Comparison of ENCODE assay signal across 11 cellular contexts in genomic region chr2:218992703-218993344, GRCh38. TPM values are rescaled to one million over a fixed set of nuclear protein-coding genes. Genes with fewer than 3 reads are reported as not detected.
A peak's percentile ranks its signal among the peaks of the same experiment; 100 is the strongest.
DNase-seq lines count a peak whose midpoint lies in the region; ATAC-seq, FAIRE-seq and TF ChIP-seq lines count a peak whose summit lies in the region.
"Had no signal": no experiment of that assay in that cellular context is flagged by ENCODE, and none has a peak within 500 bp of the region (broad histone marks: within the 10 kb centered on the region; RNA-seq: fewer than 3 reads in every experiment).

No MANE protein-coding gene starts in this region.

- CTCF ChIA-PET in MCF 10A (lab: Yijun Ruan, JAX): interaction anchor here (0.6 to 0.9 kb wide), 4 partner anchors 25 to 150 kb away, joined by 3 to 4 read pairs (median 3); no protein-coding TSS in a partner anchor

- no peak overlapping the region for H3K27ac ChIP-seq in breast epithelium
- H3K27ac ChIP-seq in VCaP: peak overlapping the region; percentile 60; the same call in 1 of the 2 replicates
- H3K27ac ChIP-seq in lower lobe of right lung: no peak overlapping the region
- no peak overlapping the region for H3K27ac ChIP-seq in tibial artery
- H3K27ac ChIP-seq: cardiac muscle cell had no signal

- peaks cover 44% of the 10 kb centered on the region for H3K27me3 Mint-ChIP-seq in MCF 10A (ENCODE audit: insufficient read depth, unreplicated experiment)

- POLR2A ChIA-PET in MCF 10A (lab: Yijun Ruan, JAX): no interaction called here

- no peaks in the 10 kb centered on the region for H3K36me3 Mint-ChIP-seq in MCF 10A (ENCODE audit: insufficient read depth, unreplicated experiment)

- ATAC-seq in lower lobe of right lung: peak in 1 of 2 donors; percentile 2

- H3K9me3 ChIP-seq in breast epithelium: no peaks in the 10 kb centered on the region
- H3K9me3 ChIP-seq in lower lobe of right lung: no peaks in the 10 kb centered on the region
- H3K9me3 ChIP-seq in tibial artery: no peaks in the 10 kb centered on the region

- H3K4me1 Mint-ChIP-seq in MCF 10A (ENCODE audit: insufficient read depth, unreplicated experiment): no peaks in the 10 kb centered on the region

- BruUV-seq in MCF 10A (replicated peaks; lab: Mats Ljungman, UMichigan): no TSS peak

- H3K4me1 ChIP-seq in breast epithelium (peaks cover 3 to 20% of the 10 kb centered on the region in 2 donors), lower lobe of right lung (peaks cover 28% of the 10 kb centered on the region), tibial artery (peaks cover 0 to 35% (median 29%) of the 10 kb centered on the region in 4 donors)

- H3K9me3 Mint-ChIP-seq in MCF 10A (ENCODE audit: unreplicated experiment): no peaks in the 10 kb centered on the region

- no peak overlapping the region for H3K27ac Mint-ChIP-seq in MCF 10A (ENCODE audit: low read depth, unreplicated experiment)

- FAIRE-seq in GM12892 (lab: Jason Lieb, UNC): no peak

- TF ChIP-seq POLR2A in breast epithelium (IDR thresholded peaks at IDR 0.05): no peak
- no peak for TF ChIP-seq POLR2A in GM12892 (IDR thresholded peaks at IDR 0.05; ENCODE audit: low read depth, low read length)

- H3K36me3 ChIP-seq in breast epithelium: no peaks in the 10 kb centered on the region
- H3K36me3 ChIP-seq in lower lobe of right lung: no peaks in the 10 kb centered on the region
- no peaks in the 10 kb centered on the region for H3K36me3 ChIP-seq in tibial artery
- H3K36me3 ChIP-seq: cardiac muscle cell had no signal

- no peak overlapping the region for H3K4me3 Mint-ChIP-seq in MCF 10A (ENCODE audit: unreplicated experiment)

- no peak for TF ChIP-seq CTCF in breast epithelium (IDR thresholded peaks at IDR 0.05)
- TF ChIP-seq CTCF in MCF 10A (IDR thresholded peaks at IDR 0.05; ENCODE audit: unreplicated experiment): no peak
- TF ChIP-seq CTCF in VCaP (conservative IDR thresholded peaks at IDR 0.05): no peak; the same call in 1 of the 2 replicates
- no peak for TF ChIP-seq CTCF in lower lobe of right lung (IDR thresholded peaks at IDR 0.05)
- TF ChIP-seq CTCF in tibial artery (IDR thresholded peaks at IDR 0.05): no peak

- H3K4me3 ChIP-seq in breast epithelium (peak overlapping the region; percentile 27 to 67 (median 42)), lower lobe of right lung (peak overlapping the region; percentile 47), tibial artery (peak overlapping the region; percentile 33 to 52)
- H3K4me3 ChIP-seq: cardiac muscle cell had no signal

- DNase-seq in breast epithelium (ENCODE audit: low spot score in 2 of 2) (no peak), MCF 10A (ENCODE audit: unreplicated experiment) (no peak), lower lobe of right lung (no peak), tibial artery (no peak), NOMO-1 treated with DMSO at 0.1 percent for 48 hours (lab: John Stamatoyannopoulos, UW; ENCODE audit: unreplicated experiment) (no peak), GM12892 (ENCODE audit: insufficient read length) (no peak), SKM-1 treated with dmso at 0.1 percent for 144 hours (lab: John Stamatoyannopoulos, UW; ENCODE audit: unreplicated experiment) (no peak)
- DNase-seq: C1 segment of cervical spinal cord had no signal

- H3K27me3 ChIP-seq in breast epithelium (peaks cover 15 to 79% of the 10 kb centered on the region in 2 donors), lower lobe of right lung (ENCODE audit: low read depth) (peaks cover 98% of the 10 kb centered on the region), tibial artery (peaks cover 14 to 100% of the 10 kb centered on the region in 2 donors)

- intact Hi-C loops in breast epithelium (cut with DNase I; ENCODE audit: low total_unique reads): no loop called here
- intact Hi-C loops in MCF 10A (cut with micrococcal nuclease): no loop called here
- intact Hi-C loops in lower lobe of right lung (cut with DNase I): no loop called here
- intact Hi-C loops in tibial artery (cut with DNase I; ENCODE audit: low total_unique reads): no loop called here

RNA-seq across cellular contexts. Expression of gene CRYBA2, which starts 0.4 kb away (rescaled TPM):
- not detected for total RNA-seq in breast epithelium
- not detected in 2 replicates for total RNA-seq in MCF 10A (2022)
- not detected for total RNA-seq in lower lobe of right lung
- not detected for polyA plus RNA-seq in GM12892 (2012; ENCODE audit: missing spikeins)
- total RNA-seq: cardiac muscle cell, glomerular endothelial cell had no signal
- polyA plus RNA-seq: cardiac muscle cell had no signal

RNA-seq across cellular contexts. Expression of gene FEV, which starts 7.8 kb away (rescaled TPM):
- total RNA-seq in breast epithelium (not detected), MCF 10A (2022) (not detected in 2 replicates), lower lobe of right lung (not detected)
- not detected for polyA plus RNA-seq in GM12892 (2012; ENCODE audit: missing spikeins)
- total RNA-seq: cardiac muscle cell, glomerular endothelial cell had no signal
- polyA plus RNA-seq: cardiac muscle cell had no signal

RNA-seq across cellular contexts. Expression of gene CDK5R2, which starts 33.4 kb away (rescaled TPM):
- not detected for total RNA-seq in breast epithelium
- not detected in 2 replicates for total RNA-seq in MCF 10A (2022)
- total RNA-seq in lower lobe of right lung: not detected
- not detected for polyA plus RNA-seq in GM12892 (2012; ENCODE audit: missing spikeins)
- total RNA-seq: glomerular endothelial cell had no signal

RNA-seq across cellular contexts. Expression of gene CFAP65, which starts 48.5 kb away (rescaled TPM):
- total RNA-seq in breast epithelium: under 1 TPM in 1 of 3 donors, not detected in 2; 0.33 TPM
- not detected in 2 replicates for total RNA-seq in MCF 10A (2022)
- total RNA-seq in lower lobe of right lung: 7.6 TPM
- polyA plus RNA-seq in GM12892 (2012; ENCODE audit: missing spikeins): not detected
- total RNA-seq: glomerular endothelial cell had no signal
